In the genomic region with DNA sequence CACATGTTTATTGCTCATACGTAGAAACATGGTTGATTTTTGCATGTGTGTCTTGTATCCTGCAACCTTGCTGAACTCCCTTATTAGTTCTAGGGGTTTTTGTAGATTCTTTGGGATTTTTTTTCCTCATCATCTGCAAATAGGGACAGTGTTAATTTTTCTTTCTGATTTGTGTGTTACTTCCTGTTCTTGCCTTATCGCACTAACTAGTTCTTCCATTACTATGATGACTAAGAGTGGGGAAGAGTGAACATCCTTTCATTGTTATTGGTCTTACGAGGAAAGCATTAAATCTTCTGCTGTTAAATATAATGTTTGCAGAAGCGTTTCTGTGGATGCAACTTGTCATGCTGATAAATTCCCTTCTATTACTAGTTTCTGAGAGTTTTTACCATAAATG, we compare ENCODE assay signal across 26 cellular contexts.
"Had no signal": no experiment of that assay in that cellular context is flagged by ENCODE, and none has a peak within 500 bp of the region (broad histone marks: within the 10 kb centered on the region; RNA-seq: fewer than 3 reads in every experiment).

No MANE protein-coding gene starts in this region.

- H3K9me3 ChIP-seq: neutrophil, ovary, testis, thyroid gland had no signal

- H3K36me3 ChIP-seq: left ventricle myocardium inferior, neutrophil, ovary, right atrium auricular region, stomach, thyroid gland, transverse colon, upper lobe of right lung had no signal

- H3K9ac ChIP-seq: neural progenitor cell had no signal

- FAIRE-seq: urothelium cell line had no signal

- DNase-seq: islet precursor cell; left ventricle myocardium inferior; mesendoderm; naive B cell; natural killer cell; nephron progenitor cell; occipital lobe; ovary; stimulated activated CD4-positive, alpha-beta T cell treated with anti-CD3 and anti-CD28 coated beads, Interleukin-12 subunit alpha, Interleukin-12 subunit beta, amount 100 ng/mL, for 4 hours; stimulated activated CD4-positive, alpha-beta T cell treated with anti-CD3 and anti-CD28 coated beads, Interleukin-15, amount 100 ng/mL, for 24 hours; stimulated activated CD4-positive, alpha-beta T cell treated with anti-CD3 and anti-CD28 coated beads, Interleukin-2, amount 100 ng/mL, for 24 hours; stimulated activated CD4-positive, alpha-beta T cell treated with anti-CD3 and anti-CD28 coated beads, Interleukin-4, amount 100 ng/mL, for 1 hour; stimulated activated naive B cell treated with anti-CD40 and anti-IgM and Interleukin-4, amounts not matched to agents 10 μg/mL and 1 μg/mL and 100 μg/mL, for 72 hours; stimulated activated naive CD8-positive, alpha-beta T cell treated with anti-CD3 and anti-CD28 coated beads, Interleukin-15, Interleukin-2, amounts not matched to agents 100 U/mL and 50 U/mL, for 24 hours; stomach; testis; thyroid gland; transverse colon; upper lobe of right lung had no signal

- H3K4me3 ChIP-seq: left ventricle myocardium inferior, lung, neural progenitor cell, ovary, right atrium auricular region, skin epidermis, stomach, testis, thyroid gland, transverse colon, upper lobe of right lung had no signal

- H3K4me2 ChIP-seq: neural progenitor cell had no signal

- H3K27ac ChIP-seq: left ventricle myocardium inferior, neural progenitor cell, neutrophil, ovary, right atrium auricular region, skin epidermis, stomach, testis, thyroid gland, transverse colon, upper lobe of right lung had no signal

- H2AFZ ChIP-seq: neural progenitor cell had no signal

- ATAC-seq: natural killer cell; sciatic nerve; stimulated activated naive B cell treated with anti-CD40 and anti-IgM and Interleukin-4, amounts not matched to agents 10 μg/mL and 1 μg/mL and 100 μg/mL, for 72 hours; stimulated activated naive CD8-positive, alpha-beta T cell treated with anti-CD3 and anti-CD28 coated beads, Interleukin-15, Interleukin-2, amounts not matched to agents 100 U/mL and 50 U/mL, for 24 hours; upper lobe of right lung had no signal

- H3K27me3 ChIP-seq: neural progenitor cell, neutrophil, ovary, right atrium auricular region, testis, thyroid gland, transverse colon, upper lobe of right lung had no signal

- H3K4me1 ChIP-seq: left ventricle myocardium inferior, neural progenitor cell, right atrium auricular region, stomach, testis, thyroid gland, transverse colon, upper lobe of right lung had no signal
